1 cellular context compared by ENCODE assay signal in genomic region chr7:135662373-135663114, GRCh38.
A peak's percentile ranks its signal among the peaks of the same experiment; 100 is the strongest.
TF ChIP-seq lines count a peak whose summit lies in the region.

Gene STMP1 (plus strand): TSS chr7:135662514.

TF ChIP-seq in HepG2, 621 proteins besides CTCF, POLR2A, EP300 and RAD21 (continued from another document and continues in another):
- no peak for TF ChIP-seq USF2 (IDR thresholded peaks at IDR 0.05; ENCODE audit: low read depth, low read length)
- TF ChIP-seq USF2 (CRISPR knock-in tag; IDR thresholded peaks at IDR 0.05; ENCODE audit: borderline replicate concordance), result 0 out of 2 replicates have a peak, but pooled peaks have one; percentile 41
- TF ChIP-seq ATF6 (CRISPR knock-in tag; conservative IDR thresholded peaks at IDR 0.05), result no peak
- TF ChIP-seq ZNF577 (CRISPR knock-in tag; IDR thresholded peaks at IDR 0.05; ENCODE audit: borderline replicate concordance, low read depth), result no peak
- TF ChIP-seq SPEN (CRISPR knock-in tag; IDR thresholded peaks at IDR 0.05; ENCODE audit: low read depth), result peak; percentile 93
- peak; percentile 27; the same call in 1 of the 2 replicates for TF ChIP-seq HOXA9 (CRISPR knock-in tag; IDR thresholded peaks at IDR 0.05; ENCODE audit: borderline replicate concordance)
- TF ChIP-seq ATF2 (CRISPR knock-in tag; IDR thresholded peaks at IDR 0.05), result peak; percentile 59; the same call in 1 of the 2 replicates
- TF ChIP-seq ZC3H13 (CRISPR knock-in tag; IDR thresholded peaks at IDR 0.05), result no peak
- no peak for TF ChIP-seq U2AF2 (IDR thresholded peaks at IDR 0.05; ENCODE audit: low read depth, low read length)
- peak; percentile 98 for TF ChIP-seq POLR2G (IDR thresholded peaks at IDR 0.05; ENCODE audit: low read depth, low read length)
- TF ChIP-seq E2F2 (CRISPR knock-in tag; IDR thresholded peaks at IDR 0.05; ENCODE audit: borderline replicate concordance), result peak; percentile 90
- TF ChIP-seq ZNF569 (CRISPR knock-in tag; IDR thresholded peaks at IDR 0.05; ENCODE audit: borderline replicate concordance), result no peak
- no peak for TF ChIP-seq SKI (IDR thresholded peaks at IDR 0.05; ENCODE audit: partially characterized antibody)
- peak; percentile 13; the same call in 1 of the 2 replicates for TF ChIP-seq MIXL1 (CRISPR knock-in tag; IDR thresholded peaks at IDR 0.05)
- peak; percentile 70; the same call in 1 of the 2 replicates for TF ChIP-seq SALL1 (CRISPR knock-in tag; IDR thresholded peaks at IDR 0.05)
- TF ChIP-seq HOMEZ (CRISPR knock-in tag; IDR thresholded peaks at IDR 0.05; ENCODE audit: low read depth), result no peak
- TF ChIP-seq ZBTB2 (CRISPR knock-in tag; IDR thresholded peaks at IDR 0.05; ENCODE audit: low read depth), result peak; percentile 70; the same call in 1 of the 2 replicates
- peak; percentile 95; the same call in 1 of the 2 replicates for TF ChIP-seq ETS1 (CRISPR knock-in tag; IDR thresholded peaks at IDR 0.05)
- TF ChIP-seq THYN1 (CRISPR knock-in tag; IDR thresholded peaks at IDR 0.05; ENCODE audit: borderline replicate concordance, low read depth), result no peak
- TF ChIP-seq MAF1 (CRISPR knock-in tag; IDR thresholded peaks at IDR 0.05; ENCODE audit: borderline replicate concordance), result peak; percentile 67; the same call in 1 of the 2 replicates
- TF ChIP-seq RXRB (CRISPR knock-in tag; IDR thresholded peaks at IDR 0.05; ENCODE audit: borderline replicate concordance), result peak; percentile 43
- peak; percentile 59; the same call in 1 of the 2 replicates for TF ChIP-seq ZFP62 (CRISPR knock-in tag; IDR thresholded peaks at IDR 0.05)
- TF ChIP-seq ZNF766 (CRISPR knock-in tag; IDR thresholded peaks at IDR 0.05; ENCODE audit: borderline replicate concordance), result peak; percentile 93; the same call in 1 of the 2 replicates
- peak; percentile 88; the same call in 1 of the 2 replicates for TF ChIP-seq KLF15 (CRISPR knock-in tag; IDR thresholded peaks at IDR 0.05; ENCODE audit: borderline replicate concordance)
- TF ChIP-seq PHF8 (CRISPR knock-in tag; IDR thresholded peaks at IDR 0.05), result peak; percentile 98
- peak; percentile 67 for TF ChIP-seq ZNF546 (CRISPR knock-in tag; conservative IDR thresholded peaks at IDR 0.05)
- no peak for TF ChIP-seq MED8 (CRISPR knock-in tag; IDR thresholded peaks at IDR 0.05; ENCODE audit: insufficient replicate concordance)
- peak; percentile 70 for TF ChIP-seq E2F5 (CRISPR knock-in tag; conservative IDR thresholded peaks at IDR 0.05)
- peak; percentile 72; the same call in 1 of the 2 replicates for TF ChIP-seq CSRNP1 (CRISPR knock-in tag; IDR thresholded peaks at IDR 0.05)
- TF ChIP-seq IRF2 (CRISPR knock-in tag; IDR thresholded peaks at IDR 0.05), result 0 out of 2 replicates have a peak, but pooled peaks have one; percentile 53
- TF ChIP-seq ZFP36 (IDR thresholded peaks at IDR 0.05; ENCODE audit: borderline replicate concordance, low read depth, low read length, partially characterized antibody), result no peak
- peak; percentile 84 for TF ChIP-seq ZNF709 (CRISPR knock-in tag; IDR thresholded peaks at IDR 0.05)
- no peak for TF ChIP-seq ARID3A (IDR thresholded peaks at IDR 0.05; ENCODE audit: low read depth, low read length)
- TF ChIP-seq RFX1 (IDR thresholded peaks at IDR 0.05), result no peak
- TF ChIP-seq ETV5 (CRISPR knock-in tag; IDR thresholded peaks at IDR 0.05; ENCODE audit: borderline replicate concordance), result peak; percentile 87
- TF ChIP-seq NR3C1 (CRISPR knock-in tag; IDR thresholded peaks at IDR 0.05), result no peak
- no peak for TF ChIP-seq TMF1 (CRISPR knock-in tag; IDR thresholded peaks at IDR 0.05; ENCODE audit: low read depth)
- TF ChIP-seq HNF4A (CRISPR knock-in tag; IDR thresholded peaks at IDR 0.05), result peak; percentile 45; the same call in 1 of the 2 replicates
- peak; percentile 84 for TF ChIP-seq HOXA3 (CRISPR knock-in tag; IDR thresholded peaks at IDR 0.05)
- no peak for TF ChIP-seq ZNF281 (CRISPR knock-in tag; IDR thresholded peaks at IDR 0.05; ENCODE audit: borderline replicate concordance)
- 0 out of 2 replicates have a peak, but pooled peaks have one; percentile 46 for TF ChIP-seq ZNF615 (CRISPR knock-in tag; IDR thresholded peaks at IDR 0.05; ENCODE audit: borderline replicate concordance)
- TF ChIP-seq BORCS8-MEF2B (CRISPR knock-in tag; IDR thresholded peaks at IDR 0.05), result peak; percentile 68
- 0 out of 2 replicates have a peak, but pooled peaks have one; percentile 31 for TF ChIP-seq ZNF121 (CRISPR knock-in tag; IDR thresholded peaks at IDR 0.05)
- TF ChIP-seq ZNF296 (CRISPR knock-in tag; conservative IDR thresholded peaks at IDR 0.05), result peak; percentile 76; the same call in 1 of the 2 replicates
